In the genomic region with DNA sequence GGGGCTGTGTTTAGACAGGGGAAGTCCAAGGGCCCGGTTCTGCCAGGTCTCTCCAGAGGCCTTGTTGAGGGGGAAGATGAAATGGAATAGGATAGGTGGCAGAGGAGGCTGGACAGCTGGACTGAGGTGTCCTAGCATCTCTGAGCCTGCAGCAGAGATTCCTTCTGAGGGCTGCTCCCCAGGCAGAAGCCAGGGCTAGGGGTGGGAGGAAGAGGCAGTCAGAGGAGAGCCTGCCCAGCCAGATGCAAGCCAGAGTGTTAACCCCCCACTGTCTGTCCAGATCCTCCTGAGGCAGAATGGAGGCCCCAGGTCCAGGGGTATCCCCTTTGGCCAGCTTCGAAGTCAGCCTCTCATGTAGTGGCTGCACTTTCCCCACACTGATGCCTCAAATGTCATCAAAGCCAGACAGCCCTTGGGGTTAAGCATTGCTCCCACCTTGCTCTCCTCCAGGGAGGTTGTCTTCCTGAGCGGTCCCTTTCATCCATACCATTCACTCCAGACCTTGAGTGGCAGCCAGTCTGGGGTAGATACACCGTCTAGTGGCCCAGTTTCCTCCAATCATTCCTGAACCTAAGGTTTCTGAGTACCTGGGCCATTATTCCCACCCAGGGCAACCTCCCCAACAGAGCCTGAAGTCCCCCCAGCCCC, we compare ENCODE assay signal across 1 cellular context.
TF ChIP-seq lines count a peak whose summit lies in the region.

No MANE protein-coding gene starts in this region.

TF ChIP-seq in SK-N-SH, 30 proteins besides CTCF, POLR2A, EP300 and RAD21 (continued from another document):
- TF ChIP-seq, protein P1, sequence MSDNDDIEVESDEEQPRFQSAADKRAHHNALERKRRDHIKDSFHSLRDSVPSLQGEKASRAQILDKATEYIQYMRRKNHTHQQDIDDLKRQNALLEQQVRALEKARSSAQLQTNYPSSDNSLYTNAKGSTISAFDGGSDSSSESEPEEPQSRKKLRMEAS (IDR thresholded peaks at IDR 0.05; ENCODE audit: low read depth) = no peak
- no peak for TF ChIP-seq TAF1 (IDR thresholded peaks at IDR 0.05; ENCODE audit: borderline replicate concordance, low read depth, low read length)
- TF ChIP-seq, protein P2, sequence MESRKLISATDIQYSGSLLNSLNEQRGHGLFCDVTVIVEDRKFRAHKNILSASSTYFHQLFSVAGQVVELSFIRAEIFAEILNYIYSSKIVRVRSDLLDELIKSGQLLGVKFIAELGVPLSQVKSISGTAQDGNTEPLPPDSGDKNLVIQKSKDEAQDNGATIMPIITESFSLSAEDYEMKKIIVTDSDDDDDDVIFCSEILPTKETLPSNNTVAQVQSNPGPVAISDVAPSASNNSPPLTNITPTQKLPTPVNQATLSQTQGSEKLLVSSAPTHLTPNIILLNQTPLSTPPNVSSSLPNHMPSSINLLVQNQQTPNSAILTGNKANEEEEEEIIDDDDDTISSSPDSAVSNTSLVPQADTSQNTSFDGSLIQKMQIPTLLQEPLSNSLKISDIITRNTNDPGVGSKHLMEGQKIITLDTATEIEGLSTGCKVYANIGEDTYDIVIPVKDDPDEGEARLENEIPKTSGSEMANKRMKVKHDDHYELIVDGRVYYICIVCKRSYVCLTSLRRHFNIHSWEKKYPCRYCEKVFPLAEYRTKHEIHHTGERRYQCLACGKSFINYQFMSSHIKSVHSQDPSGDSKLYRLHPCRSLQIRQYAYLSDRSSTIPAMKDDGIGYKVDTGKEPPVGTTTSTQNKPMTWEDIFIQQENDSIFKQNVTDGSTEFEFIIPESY (IDR thresholded peaks at IDR 0.05; ENCODE audit: borderline replicate concordance, low read depth) = no peak
- no peak for TF ChIP-seq FOSL2 (IDR thresholded peaks at IDR 0.05; ENCODE audit: borderline replicate concordance, low read depth)
- TF ChIP-seq REST (IDR thresholded peaks at IDR 0.05; ENCODE audit: low read depth, low read length) = no peak
